8 cellular contexts compared by ENCODE assay signal in genomic region chr11:36509694-36510566, GRCh38. TPM values are rescaled to one million over a fixed set of nuclear protein-coding genes. Genes with fewer than 3 reads are reported as not detected.
A peak's percentile ranks its signal among the peaks of the same experiment; 100 is the strongest.
DNase-seq lines count a peak whose midpoint lies in the region; ATAC-seq and TF ChIP-seq lines count a peak whose summit lies in the region.

TSS of gene TRAF6 (minus strand) at chr11:36510272. CDS start at chr11:36501515, 8,757 bp downstream.

- peak in 1 of 4 donors; percentile 88 for TF ChIP-seq POLR2A in stomach (IDR thresholded peaks at IDR 0.05)

- intact Hi-C loops in stomach (cut with DNase I; ENCODE audit: low total_unique reads), result no loop called here

- H3K4me3 ChIP-seq in KMS-11 (IDR thresholded peaks at IDR 0.05; ENCODE audit: insufficient read depth, low read depth, low read length) (no peak within 1 kb of the TSS), RWPE2 (ENCODE audit: severe bottlenecking) (peak within 1 kb of the TSS; percentile 88), fibroblast of villous mesenchyme (ENCODE audit: low read depth, low read length) (peak within 1 kb of the TSS; percentile 92), neural cell (ENCODE audit: low read length) (peak within 1 kb of the TSS; percentile 99), stomach (peak within 1 kb of the TSS; percentile 72 to 92 (median 85))

- H3K4me1 ChIP-seq in KMS-11 (ENCODE audit: low read depth, poor library complexity, severe bottlenecking) (peaks cover 8% of the 10 kb centered on the region), RWPE2 (ENCODE audit: insufficient read depth, poor library complexity, severe bottlenecking) (peaks cover 10% of the 10 kb centered on the region), stomach (peaks cover 8 to 35% (median 23%) of the 10 kb centered on the region in 4 donors)

- H4K20me1 ChIP-seq in KMS-11 (ENCODE audit: insufficient read depth) (no peaks in the 10 kb centered on the region), neural cell (ENCODE audit: insufficient read depth) (no peaks in the 10 kb centered on the region)

- TF ChIP-seq EP300 in neural cell (conservative IDR thresholded peaks at IDR 0.05; ENCODE audit: poor library complexity, severe bottlenecking) (no peak), stomach (IDR thresholded peaks at IDR 0.05) (no peak)

- H3F3A ChIP-seq in neural cell (ENCODE audit: insufficient read depth, low read length, poor library complexity, severe bottlenecking), result no peaks in the 10 kb centered on the region

- 0 to 1% (median 0%) methylated on average over 36 to 80 of the region's 80 CpGs for WGBS in stomach, 5 donors

- H2AFZ ChIP-seq in KMS-11 (ENCODE audit: low read depth) (peak within 1 kb of the TSS; percentile 97), neural cell (ENCODE audit: low read depth, low read length) (peak within 1 kb of the TSS; percentile 87)

- H3K27ac ChIP-seq in KMS-11 (peak within 1 kb of the TSS; percentile 46; the same call in 1 of the 2 replicates), RWPE2 (ENCODE audit: poor library complexity, severe bottlenecking) (peak within 1 kb of the TSS; percentile 80), neural cell (ENCODE audit: low read length) (peak within 1 kb of the TSS; percentile 77), stomach (peak within 1 kb of the TSS; percentile 90 to 97 (median 95))

- H3K27me3 ChIP-seq in KMS-11 (ENCODE audit: insufficient read depth, low read depth) (no peaks in the 10 kb centered on the region), RWPE2 (ENCODE audit: insufficient read depth, poor library complexity, severe bottlenecking) (no peaks in the 10 kb centered on the region), neural cell (ENCODE audit: insufficient read depth, low read depth, low read length) (no peaks in the 10 kb centered on the region), stomach (no peaks in the 10 kb centered on the region)

- no peaks in the 10 kb centered on the region for H3K36me3 ChIP-seq in KMS-11 (ENCODE audit: insufficient read depth)
- H3K36me3 ChIP-seq in RWPE2 (ENCODE audit: low read depth), result peaks cover 14% of the 10 kb centered on the region
- no peaks in the 10 kb centered on the region for H3K36me3 ChIP-seq in neural cell (ENCODE audit: insufficient read depth, low read length)
- H3K36me3 ChIP-seq in stomach, result no peaks in the 10 kb centered on the region

- ATAC-seq in GM21786 (IDR thresholded peaks at IDR 0.05; ENCODE audit: unreplicated experiment) (peak; percentile 95), RWPE2 (ENCODE audit: low read depth) (peak; percentile 93)

- H3K4me2 ChIP-seq in KMS-11, result peak within 1 kb of the TSS; percentile 90
- peak within 1 kb of the TSS; percentile 83 for H3K4me2 ChIP-seq in neural cell (ENCODE audit: low read length)

- TF ChIP-seq RAD21 in neural cell (conservative IDR thresholded peaks at IDR 0.05), result peak; percentile 50

- H3K79me2 ChIP-seq in KMS-11 (ENCODE audit: insufficient read depth, low read depth) (peaks cover 13% of the 10 kb centered on the region; the same call in 1 of the 2 replicates), neural cell (replicated peaks; ENCODE audit: insufficient read depth, low read length) (peaks cover 13% of the 10 kb centered on the region)

- peak; percentile 76 for TF ChIP-seq CTCF in KMS-11 (conservative IDR thresholded peaks at IDR 0.05; ENCODE audit: low read depth, low read length)
- peak; percentile 95 for TF ChIP-seq CTCF in RWPE2 (IDR thresholded peaks at IDR 0.05; ENCODE audit: poor library complexity, severe bottlenecking)
- peak; percentile 74 for TF ChIP-seq CTCF in fibroblast of villous mesenchyme (IDR thresholded peaks at IDR 0.05; ENCODE audit: insufficient read depth, low read depth, low read length)
- TF ChIP-seq CTCF in neural cell (IDR thresholded peaks at IDR 0.05; ENCODE audit: poor library complexity, severe bottlenecking), result peak; percentile 96
- TF ChIP-seq CTCF in stomach (IDR thresholded peaks at IDR 0.05), result peak in 5 of 7 experiments; percentile 78 to 95 (median 92)

- DNase-seq in EL (peak; percentile 85), RWPE2 (ENCODE audit: low spot score) (peak; percentile 81), fibroblast of villous mesenchyme (ENCODE audit: low read depth) (peak; percentile 84), stomach (peak; percentile 91)
- DNase-seq in activated effector memory CD4-positive, alpha-beta T cell treated with Interleukin-2 at 50 U/mL for 16 hours, result peak; percentile 83

- no peaks in the 10 kb centered on the region for H3K9me2 ChIP-seq in neural cell (ENCODE audit: insufficient read depth, low read length)

- H3K9me3 ChIP-seq in RWPE2 (ENCODE audit: severe bottlenecking), result no peaks in the 10 kb centered on the region
- no peaks in the 10 kb centered on the region for H3K9me3 ChIP-seq in neural cell (ENCODE audit: low read length)
- H3K9me3 ChIP-seq in stomach, result peaks cover 0 to 11% (median 8%) of the 10 kb centered on the region in 4 donors

- peak within 1 kb of the TSS; percentile 75 for H3K9ac ChIP-seq in KMS-11
- peak within 1 kb of the TSS; percentile 88 for H3K9ac ChIP-seq in neural cell (ENCODE audit: low read length)

TF ChIP-seq in neural cell, 6 proteins besides CTCF, POLR2A, EP300 and RAD21:
- TF ChIP-seq REST (IDR thresholded peaks at IDR 0.05; ENCODE audit: borderline replicate concordance) (peak; percentile 58), MXI1 (conservative IDR thresholded peaks at IDR 0.05; ENCODE audit: poor library complexity, severe bottlenecking) (peak; percentile 64), EZH2 (IDR thresholded peaks at IDR 0.05; ENCODE audit: borderline replicate concordance, insufficient read depth, low read length, poor library complexity, severe bottlenecking) (no peak), POLR2AphosphoS5 (IDR thresholded peaks at IDR 0.05) (peak; percentile 95), SMC3 (conservative IDR thresholded peaks at IDR 0.05; ENCODE audit: poor library complexity) (peak; percentile 72), TAF1 (IDR thresholded peaks at IDR 0.05; ENCODE audit: low read depth) (peak; percentile 75)

RNA-seq across cellular contexts. Expression of gene TRAF6, which starts in this region (rescaled TPM):
- total RNA-seq in fibroblast of villous mesenchyme (9.0 and 13.4 TPM in 2 replicates), stomach (10 to 100 TPM in 3 of 5 donors, 1 to 10 TPM in 2; 1.2 to 19.2 (median 11.4) TPM)
- polyA plus RNA-seq in neural cell (7.5 and 9.0 TPM in 2 replicates), stomach (1 to 10 TPM; 2.2 to 3.8 (median 2.3) TPM)
- polyA minus RNA-seq in neural cell, result 20.0 and 24.0 TPM in 2 replicates
